Comparison of ENCODE assay signal across 26 cellular contexts in genomic region chr3:156658732-156659090, GRCh38. TPM values are rescaled to one million over a fixed set of nuclear protein-coding genes. Genes with fewer than 3 reads are reported as not detected.
DNase-seq lines count a peak whose midpoint lies in the region; ATAC-seq, FAIRE-seq and TF ChIP-seq lines count a peak whose summit lies in the region.
"Had no signal": no experiment of that assay in that cellular context is flagged by ENCODE, and none has a peak within 500 bp of the region (broad histone marks: within the 10 kb centered on the region; RNA-seq: fewer than 3 reads in every experiment).

No MANE protein-coding gene starts in this region.

- no peak overlapping the region for H3K27ac ChIP-seq in K562 (ENCODE audit: extremely low read depth, low read depth, low read length)
- no peak overlapping the region for H3K27ac ChIP-seq in mesenchymal stem cell (ENCODE audit: low read length, poor library complexity, severe bottlenecking)
- H3K27ac ChIP-seq: A549; BLaER1 treated with 17β-estradiol and CSF1 and Interleukin-3, amounts not matched to agents 10 nM and 100 nM; GM23248 had no signal

- POLR2A ChIA-PET in K562 (lab: Yijun Ruan, JAX) (interaction anchor here (0.6 to 1.6 kb wide), 2 partner anchors 11 to 15 kb away, joined by 3 read pairs; no protein-coding TSS in a partner anchor), MCF 10A (lab: Yijun Ruan, JAX) (interaction anchor here (0.7 kb wide), 1 partner anchor 188 kb away, joined by 3 read pairs; no protein-coding TSS in a partner anchor)

- H2AK5ac ChIP-seq in mesenchymal stem cell (ENCODE audit: low read length, severe bottlenecking) = no peak overlapping the region

- H2AFZ ChIP-seq in K562 (ENCODE audit: low read depth, low read length) = peak overlapping the region; percentile 19; the same call in 1 of the 2 replicates
- H2AFZ ChIP-seq in mesenchymal stem cell (ENCODE audit: low read depth, low read length) = no peak overlapping the region
- H2AFZ ChIP-seq: GM23248 had no signal

- ATAC-seq in K562 = no peak
- ATAC-seq in stimulated activated naive B cell treated with anti-CD40 and anti-IgM and Interleukin-4, amounts not matched to agents 10 μg/mL and 1 μg/mL and 100 μg/mL, for 72 hours (replicated peaks) = no peak
- ATAC-seq: A549, GM12878 had no signal

- no peak overlapping the region for H3K18ac ChIP-seq in mesenchymal stem cell (ENCODE audit: low read depth in 1 of 2, low read length in 2 of 2)

- no peak overlapping the region for H2BK120ac ChIP-seq in mesenchymal stem cell (ENCODE audit: low read depth, low read length)

- no peak overlapping the region for H2BK12ac ChIP-seq in mesenchymal stem cell (ENCODE audit: low read length in 2 of 2)

- DNase-seq in K562 (ENCODE audit: extremely low read depth in 1 of 4, low spot score in 3 of 4) (no peak), mesenchymal stem cell (no peak), nephron progenitor cell (no peak), MCF 10A (ENCODE audit: unreplicated experiment) (no peak), posterior cingulate gyrus (no peak)
- no peak for DNase-seq in stimulated activated naive B cell treated with anti-CD40 and anti-IgM and Interleukin-4, amounts not matched to agents 10 μg/mL and 1 μg/mL and 100 μg/mL, for 72 hours
- DNase-seq in stimulated activated CD4-positive, alpha-beta T cell treated with anti-CD3 and anti-CD28 coated beads, Interleukin-4, amount 100 ng/mL, for 4 hours = no peak
- DNase-seq: 8988T; ACHN; AML-193; BE2C; CD4-positive, alpha-beta T cell; CD8-positive, alpha-beta memory T cell; DMS 273 treated with DMSO at 0.1 percent for 48 hours; EL; GDM1; GM23248; H7; HCEC 1CT had no signal

- H3K4me3 Mint-ChIP-seq in nephron progenitor cell = no peak overlapping the region
- no peak overlapping the region for H3K4me3 Mint-ChIP-seq in stimulated activated naive B cell treated with anti-CD40 and anti-IgM and Interleukin-4, amounts not matched to agents 10 μg/mL and 1 μg/mL and 100 μg/mL, for 72 hours
- H3K4me3 Mint-ChIP-seq in MCF 10A (ENCODE audit: unreplicated experiment) = no peak overlapping the region
- H3K4me3 Mint-ChIP-seq: CD14-positive monocyte; CD4-positive, alpha-beta T cell; CD8-positive, alpha-beta memory T cell had no signal

- H3K4me1 Mint-ChIP-seq in nephron progenitor cell (peaks cover 24% of the 10 kb centered on the region), MCF 10A (ENCODE audit: insufficient read depth, unreplicated experiment) (no peaks in the 10 kb centered on the region)
- peaks cover 7 to 11% of the 10 kb centered on the region in 2 donors for H3K4me1 Mint-ChIP-seq in stimulated activated naive B cell treated with anti-CD40 and anti-IgM and Interleukin-4, amounts not matched to agents 10 μg/mL and 1 μg/mL and 100 μg/mL, for 72 hours

- no peak overlapping the region for H2BK15ac ChIP-seq in mesenchymal stem cell (ENCODE audit: low read depth, poor library complexity, severe bottlenecking)

- BruUV-seq in K562 (replicated peaks; lab: Mats Ljungman, UMichigan) (no TSS peak), MCF 10A (replicated peaks; lab: Mats Ljungman, UMichigan) (no TSS peak)

- H3K4me1 ChIP-seq in K562 (replicated peaks in 1 of 2; ENCODE audit: control insufficient read depth in 2 of 2, insufficient read depth in 2 of 2, low read length in 2 of 2) (no peaks in the 10 kb centered on the region; a peak in 2 of 5 replicates), mesenchymal stem cell (ENCODE audit: control insufficient read depth, insufficient read depth, low read depth, low read length) (no peaks in the 10 kb centered on the region)
- H3K4me1 ChIP-seq: A549, BE2C had no signal

- no peaks in the 10 kb centered on the region for H3K79me1 ChIP-seq in mesenchymal stem cell (replicated peaks; ENCODE audit: low read length, poor library complexity, severe bottlenecking)

- H2BK5ac ChIP-seq in mesenchymal stem cell (ENCODE audit: low read depth, low read length, poor library complexity, severe bottlenecking) = no peak overlapping the region

- H3K36me3 Mint-ChIP-seq in nephron progenitor cell (ENCODE audit: low read depth) (no peaks in the 10 kb centered on the region), MCF 10A (ENCODE audit: insufficient read depth, unreplicated experiment) (no peaks in the 10 kb centered on the region)
- no peaks in the 10 kb centered on the region for H3K36me3 Mint-ChIP-seq in stimulated activated naive B cell treated with anti-CD40 and anti-IgM and Interleukin-4, amounts not matched to agents 10 μg/mL and 1 μg/mL and 100 μg/mL, for 72 hours
- H3K36me3 Mint-ChIP-seq: CD14-positive monocyte had no signal

- WGBS in K562 (ENCODE audit: insufficient coverage, low coverage, missing lambda C conversion rate) = 22% methylated on average over 1 of the region's 1 CpG
- no CpG with 5 or more reads among the region's 1 CpG for WGBS in mesenchymal stem cell

- no peaks in the 10 kb centered on the region for H3K79me2 ChIP-seq in K562 (ENCODE audit: control insufficient read depth, insufficient read depth, low read length)

- CTCF ChIA-PET in K562 (lab: Yijun Ruan, JAX; ENCODE audit: low intra/inter-chr PET ratio) = no interaction called here
- CTCF ChIA-PET in MCF 10A (lab: Yijun Ruan, JAX) = interaction anchor here (1.1 to 1.2 kb wide), 2 partner anchors 13 to 209 kb away, joined by 3 to 4 read pairs; no protein-coding TSS in a partner anchor

- no peak overlapping the region for H3K23ac ChIP-seq in mesenchymal stem cell (ENCODE audit: low read length in 2 of 2)

- no peak for FAIRE-seq in K562 (lab: Jason Lieb, UNC)
- FAIRE-seq: A549, D721Med, GM12878, GM19239, H1 had no signal

- H3K9me3 ChIP-seq in K562 (replicated peaks; ENCODE audit: control insufficient read depth, insufficient read depth, low read depth, low read length) = no peaks in the 10 kb centered on the region
- no peaks in the 10 kb centered on the region for H3K9me3 ChIP-seq in mesenchymal stem cell (ENCODE audit: control insufficient read depth, low read length)
- H3K9me3 ChIP-seq: A549; BE2C; BLaER1 treated with 17β-estradiol and CSF1 and Interleukin-3, amounts not matched to agents 10 nM and 100 nM had no signal

- H3K27ac Mint-ChIP-seq in nephron progenitor cell (peak overlapping the region; percentile 80), MCF 10A (ENCODE audit: low read depth, unreplicated experiment) (no peak overlapping the region)
- H3K27ac Mint-ChIP-seq in stimulated activated naive B cell treated with anti-CD40 and anti-IgM and Interleukin-4, amounts not matched to agents 10 μg/mL and 1 μg/mL and 100 μg/mL, for 72 hours = peak overlapping the region; percentile 72
- H3K27ac Mint-ChIP-seq: CD4-positive, alpha-beta T cell; CD8-positive, alpha-beta memory T cell had no signal

- TF ChIP-seq POLR2A in K562 (conservative IDR thresholded peaks at IDR 0.05) = no peak

- H3K9me1 ChIP-seq in K562 (ENCODE audit: control insufficient read depth, insufficient read depth, low read length) = no peaks in the 10 kb centered on the region

- TF ChIP-seq CTCF in K562 (IDR thresholded peaks at IDR 0.05 in 2 of 3, conservative IDR thresholded peaks at IDR 0.05 in 1 of 3; ENCODE audit: insufficient read depth in 2 of 3, low read depth in 1 of 3, low read length in 3 of 3) (no peak), nephron progenitor cell (IDR thresholded peaks at IDR 0.05) (no peak), MCF 10A (IDR thresholded peaks at IDR 0.05; ENCODE audit: unreplicated experiment) (no peak)

- H3K9ac ChIP-seq in K562 (ENCODE audit: insufficient read depth in 1 of 2, low read depth in 2 of 2, low read length in 2 of 2) = no peak overlapping the region
- no peak overlapping the region for H3K9ac ChIP-seq in mesenchymal stem cell (ENCODE audit: low read length)
- H3K9ac ChIP-seq: BLaER1 treated with 17β-estradiol and CSF1 and Interleukin-3, amounts not matched to agents 10 nM and 100 nM; GM23248 had no signal

- H3K4me3 ChIP-seq in K562 (no peak overlapping the region), mesenchymal stem cell (ENCODE audit: insufficient read depth in 1 of 2, low read depth in 1 of 2, low read length in 2 of 2) (no peak overlapping the region)
- H3K4me3 ChIP-seq: A549; BLaER1 treated with 17β-estradiol and CSF1 and Interleukin-3, amounts not matched to agents 10 nM and 100 nM; GM12878; GM23248 had no signal

- H4K20me1 ChIP-seq in K562 (replicated peaks; ENCODE audit: control insufficient read depth, insufficient read depth, low read length) = no peaks in the 10 kb centered on the region
- H4K20me1 ChIP-seq: BLaER1 treated with 17β-estradiol and CSF1 and Interleukin-3, amounts not matched to agents 10 nM and 100 nM had no signal

- H3K4me2 ChIP-seq in K562 (ENCODE audit: insufficient read depth, low read length) = no peak overlapping the region
- no peak overlapping the region for H3K4me2 ChIP-seq in mesenchymal stem cell (ENCODE audit: low read length, poor library complexity, severe bottlenecking)
- H3K4me2 ChIP-seq: A549; BLaER1 treated with 17β-estradiol and CSF1 and Interleukin-3, amounts not matched to agents 10 nM and 100 nM had no signal

- H3K14ac ChIP-seq in mesenchymal stem cell (ENCODE audit: low read length in 2 of 2) = no peak overlapping the region

- intact Hi-C loops in K562 (cut with micrococcal nuclease) = no loop called here
- intact Hi-C loops in MCF 10A (cut with micrococcal nuclease) = no loop called here
- intact Hi-C loops in posterior cingulate gyrus (cut with DNase I) = no loop called here

- no peak for TF ChIP-seq RAD21 in K562 (CRISPR knock-in tag; conservative IDR thresholded peaks at IDR 0.05 in 1 of 2, IDR thresholded peaks at IDR 0.05 in 1 of 2)

- TF ChIP-seq EP300 in K562 (IDR thresholded peaks at IDR 0.05; ENCODE audit: low read length) = no peak

- H3K27me3 Mint-ChIP-seq in nephron progenitor cell (ENCODE audit: low read depth, poor library complexity) (no peaks in the 10 kb centered on the region), MCF 10A (ENCODE audit: insufficient read depth, unreplicated experiment) (no peaks in the 10 kb centered on the region)
- no peaks in the 10 kb centered on the region for H3K27me3 Mint-ChIP-seq in stimulated activated naive B cell treated with anti-CD40 and anti-IgM and Interleukin-4, amounts not matched to agents 10 μg/mL and 1 μg/mL and 100 μg/mL, for 72 hours
- H3K27me3 Mint-ChIP-seq: CD4-positive, alpha-beta T cell had no signal

- H3K36me3 ChIP-seq in K562 (ENCODE audit: control insufficient read depth, insufficient read depth, low read length) (no peaks in the 10 kb centered on the region), mesenchymal stem cell (ENCODE audit: control insufficient read depth in 1 of 2, insufficient read depth in 2 of 2, low read depth in 1 of 2, low read length in 2 of 2) (no peaks in the 10 kb centered on the region)
- H3K36me3 ChIP-seq: BE2C; BLaER1 treated with 17β-estradiol and CSF1 and Interleukin-3, amounts not matched to agents 10 nM and 100 nM had no signal

- H3K9me3 Mint-ChIP-seq in nephron progenitor cell (peaks cover 4% of the 10 kb centered on the region), MCF 10A (ENCODE audit: unreplicated experiment) (no peaks in the 10 kb centered on the region)
- no peaks in the 10 kb centered on the region for H3K9me3 Mint-ChIP-seq in stimulated activated naive B cell treated with anti-CD40 and anti-IgM and Interleukin-4, amounts not matched to agents 10 μg/mL and 1 μg/mL and 100 μg/mL, for 72 hours
- H3K9me3 Mint-ChIP-seq: CD14-positive monocyte; CD4-positive, alpha-beta T cell; CD8-positive, alpha-beta memory T cell had no signal

- H3K4ac ChIP-seq in mesenchymal stem cell (ENCODE audit: low read depth in 1 of 2, low read length in 2 of 2) = no peak overlapping the region

- in situ Hi-C loops in K562 (cut with MboI) = loop anchor here (25.0 kb wide), 1 partner anchor 646 kb away; no protein-coding TSS in a partner anchor

- H3K27me3 ChIP-seq in K562 (ENCODE audit: control insufficient read depth in 2 of 2, insufficient read depth in 2 of 2, low read length in 2 of 2) (no peaks in the 10 kb centered on the region), mesenchymal stem cell (ENCODE audit: control insufficient read depth in 1 of 2, insufficient read depth in 1 of 2, low read length in 2 of 2) (no peaks in the 10 kb centered on the region)
- H3K27me3 ChIP-seq: BLaER1 treated with 17β-estradiol and CSF1 and Interleukin-3, amounts not matched to agents 10 nM and 100 nM had no signal

- peak overlapping the region; percentile 55 for H4K8ac ChIP-seq in mesenchymal stem cell (ENCODE audit: low read length)

- H4K91ac ChIP-seq in mesenchymal stem cell (ENCODE audit: low read length) = no peak overlapping the region

RNA-seq across cellular contexts. Expression of gene TIPARP, which starts 15.7 kb away (rescaled TPM):
- 28.7 and 54.2 TPM in 2 replicates for total RNA-seq in K562 (2011; cell fraction: chromatin; rRNA removed; ENCODE audit: low replicate concordance)
- total RNA-seq in K562 (2011; cell fraction: nucleolus; rRNA removed) = 10.3 and 12.6 TPM in 2 replicates
- total RNA-seq in K562 (2011; cell fraction: nucleoplasm; rRNA removed) = 17.4 and 19.8 TPM in 2 replicates
- total RNA-seq in K562 (2014; rRNA removed) (15.1 and 15.8 TPM in 2 replicates), K562 (2014; rRNA removed; fragmentation: Illumina TruSeq; extraction: Trizol) (23.6 and 27.5 TPM in 2 replicates), K562 (2015; rRNA removed; fragmentation: Illumina TruSeq; extraction: Trizol) (29.4 TPM in 2 replicates), K562 (2021) (14.6 and 16.1 TPM in 2 replicates), MCF 10A (2022) (41.6 and 50.0 TPM in 2 replicates)
- polyA plus RNA-seq in K562 (2011; rRNA removed) (11.9 and 12.2 TPM in 2 replicates), K562 (2014; fragmentation: Illumina TruSeq; extraction: Trizol) (18.3 and 20.4 TPM in 2 replicates), K562 (2014; fragmentation: Nextera tagmentation; extraction: Ambion mirVana) (1 to 10 TPM; 2.4 to 3.5 TPM), K562 (2014; rRNA removed) (8.3 and 9.8 TPM in 2 replicates)
- polyA plus RNA-seq in K562 (2011; cell fraction: cytosol; rRNA removed) = 3.2 and 4.4 TPM in 2 replicates
- polyA plus RNA-seq in K562 (2011; cell fraction: nucleus; rRNA removed) = 9.7 and 13.4 TPM in 2 replicates
- 15.9 and 21.4 TPM in 2 replicates for polyA plus RNA-seq in K562 (2012)
- polyA minus RNA-seq in K562 (2011; rRNA and poly(A)+ RNA removed) = 16.7 and 20.8 TPM in 2 replicates
- 9.1 and 11.1 TPM in 2 replicates for polyA minus RNA-seq in K562 (2011; cell fraction: cytosol; rRNA and poly(A)+ RNA removed)
- 17.1 and 47.2 TPM in 2 replicates for polyA minus RNA-seq in K562 (2011; cell fraction: nucleus; rRNA and poly(A)+ RNA removed)
- 6.3 TPM for polyA plus RNA-seq in mesenchymal stem cell (2013, experiment 1 of 2)
- 5.7 TPM for polyA plus RNA-seq in mesenchymal stem cell (2013, experiment 2 of 2)
